1 cellular context compared by ENCODE assay signal in genomic region chr18:44624052-44624451, GRCh38.
TF ChIP-seq lines count a peak whose summit lies in the region.

No MANE protein-coding gene starts in this region.

TF ChIP-seq in GM23338, 12 proteins besides CTCF, POLR2A, EP300 and RAD21 (continued from another document):
- no peak for TF ChIP-seq ZNF462 (CRISPR knock-in tag; IDR thresholded peaks at IDR 0.05)
- no peak for TF ChIP-seq CREB1 (CRISPR knock-in tag; IDR thresholded peaks at IDR 0.05; ENCODE audit: low read depth)
- no peak for TF ChIP-seq ZNF114 (CRISPR knock-in tag; IDR thresholded peaks at IDR 0.05)
- TF ChIP-seq REST (IDR thresholded peaks at IDR 0.05; ENCODE audit: unreplicated experiment) = no peak
- TF ChIP-seq POLR2AphosphoS5 (IDR thresholded peaks at IDR 0.05; ENCODE audit: low read depth) = no peak
- no peak for TF ChIP-seq EZH2phosphoT487 (IDR thresholded peaks at IDR 0.05; ENCODE audit: unreplicated experiment)
- TF ChIP-seq JUNB (IDR thresholded peaks at IDR 0.05; ENCODE audit: unreplicated experiment) = no peak
- TF ChIP-seq EZH2 (IDR thresholded peaks at IDR 0.05; ENCODE audit: low read depth, unreplicated experiment) = no peak
TF ChIP-seq in GM23338: peak in this region for 0.
